ENCODE assay signal across 13 cellular contexts in genomic region chr3:121793078-121793477, GRCh38. TPM values are rescaled to one million over a fixed set of nuclear protein-coding genes. Genes with fewer than 3 reads are reported as not detected.
DNase-seq lines count a peak whose midpoint lies in the region; ATAC-seq and TF ChIP-seq lines count a peak whose summit lies in the region.
"Had no signal": no experiment of that assay in that cellular context is flagged by ENCODE, and none has a peak within 500 bp of the region (broad histone marks: within the 10 kb centered on the region; RNA-seq: fewer than 3 reads in every experiment).

No MANE protein-coding gene starts in this region.

- TF ChIP-seq POLR2A in spleen (IDR thresholded peaks at IDR 0.05) = no peak

- no peak for TF ChIP-seq CTCF in spleen (IDR thresholded peaks at IDR 0.05 in 8 of 11, conservative IDR thresholded peaks at IDR 0.05 in 3 of 11)

- peaks cover 0 to 70% (median 20%) of the 10 kb centered on the region in 6 donors for H3K36me3 ChIP-seq in spleen

- ATAC-seq in GM18517 (IDR thresholded peaks at IDR 0.05; ENCODE audit: unreplicated experiment) = peak; percentile 49
- peak; percentile 64 for ATAC-seq in GM21619 (IDR thresholded peaks at IDR 0.05; ENCODE audit: unreplicated experiment)
- peak; percentile 65 for ATAC-seq in HG03439 (IDR thresholded peaks at IDR 0.05; ENCODE audit: unreplicated experiment)
- no peak for ATAC-seq in GM19452 (IDR thresholded peaks at IDR 0.05; ENCODE audit: unreplicated experiment)
- ATAC-seq: activated CD4-positive, CD25-positive, alpha-beta regulatory T cell treated with anti-CD3 and anti-CD28 coated beads, Interleukin-2, amount 50 U/mL, for 24 hours; T-cell had no signal

- no peaks in the 10 kb centered on the region for H3K27me3 ChIP-seq in spleen (replicated peaks in 1 of 7)

- DNase-seq in spleen = no peak
- no peak for DNase-seq in stimulated activated naive CD4-positive, alpha-beta T cell treated with Interleukin-2 at 50 U/mL for 16 hours (lab: John Stamatoyannopoulos, UW)
- DNase-seq in activated gamma-delta T cell treated with Interleukin-2 at 50 U/mL for 16 hours = no peak
- DNase-seq: activated CD8-positive, alpha-beta memory T cell treated with anti-CD3 and anti-CD28 coated beads, Interleukin-2, amount 50 U/mL, for 4 hours; effector CD4-positive, alpha-beta T cell; GOT3; NCI-H69; T-cell had no signal

- H3K4me1 ChIP-seq in spleen = peaks cover 0 to 29% (median 10%) of the 10 kb centered on the region in 6 donors

- peak overlapping the region in 7 of 8 donors; percentile 9 to 76 (median 61) for H3K27ac ChIP-seq in spleen

- intact Hi-C loops in spleen (cut with DNase I; ENCODE audit: low total_unique reads) = no loop called here

- 77 to 84% (median 80%) methylated on average over 3 of the region's 3 CpGs for WGBS in spleen, 5 donors

- no peaks in the 10 kb centered on the region for H3K9me3 ChIP-seq in spleen

- H3K4me3 ChIP-seq in spleen = no peak overlapping the region

RNA-seq across cellular contexts. Expression of gene IQCB1, which starts 41.8 kb away (rescaled TPM):
- 10 to 100 TPM; 24.7 to 39.1 (median 27.2) TPM for total RNA-seq in spleen
- polyA plus RNA-seq in spleen = 10 to 100 TPM; 14.9 to 26.0 (median 18.6) TPM

RNA-seq across cellular contexts. Expression of gene EAF2, which starts 41.9 kb away (rescaled TPM):
- 10 to 100 TPM; 24.9 to 60.6 (median 33.6) TPM for total RNA-seq in spleen
- 10 to 100 TPM; 32.4 to 53.7 (median 36.9) TPM for polyA plus RNA-seq in spleen

RNA-seq across cellular contexts. Expression of gene GOLGB1, which starts 43.5 kb away (rescaled TPM):
- 10 to 100 TPM; 41.7 to 87.0 (median 62.6) TPM for total RNA-seq in spleen
- 10 to 100 TPM in 2 of 3 donors, 1 to 10 TPM in 1; 7.2 to 11.0 (median 10.5) TPM for polyA plus RNA-seq in spleen
